Comparison of ENCODE assay signal across 34 cellular contexts in the genomic region with DNA sequence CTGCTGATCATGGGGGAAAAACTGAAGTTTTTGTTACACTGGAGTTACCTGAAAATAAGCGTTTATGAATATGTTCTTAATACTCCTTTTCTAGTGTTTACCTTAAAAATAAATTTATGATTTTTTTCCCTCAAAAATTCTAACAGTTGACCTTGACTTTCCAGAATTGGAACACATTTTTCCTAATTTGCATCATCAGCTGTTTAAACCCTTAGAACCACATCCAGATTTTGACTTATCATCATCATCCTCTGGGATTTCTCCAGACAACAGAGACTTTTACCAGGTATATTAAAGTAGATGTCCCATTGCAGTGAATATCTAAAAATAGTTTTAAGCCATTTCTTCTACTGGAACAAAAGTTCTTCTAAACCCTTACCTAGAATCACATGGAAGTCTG.
"Had no signal": no experiment of that assay in that cellular context is flagged by ENCODE, and none has a peak within 500 bp of the region (broad histone marks: within the 10 kb centered on the region; RNA-seq: fewer than 3 reads in every experiment).

No MANE protein-coding gene starts in this region.

- H3K4me2 ChIP-seq: SK-N-SH had no signal

- H3K9ac ChIP-seq: SK-N-SH had no signal

- H3K4me1 ChIP-seq: Peyer's patch, SJSA1 had no signal

- H3K4me3 ChIP-seq: MG63, Peyer's patch, SJSA1 had no signal

- H3K27ac Mint-ChIP-seq: activated CD4-positive, alpha-beta T cell treated with anti-CD3 and anti-CD28 coated beads, Interleukin-2, amount 10 ng/mL, durations not matched to agents 24 days and 14 days; activated CD8-positive, alpha-beta T cell treated with anti-CD3 and anti-CD28 coated beads, Interleukin-2, amount 10 ng/mL, durations not matched to agents 7 days and 5 days; activated naive CD8-positive, alpha-beta T cell treated with anti-CD3 and anti-CD28 coated beads for 36 hours; activated T-helper 17 cell treated with anti-CD3 and anti-CD28 coated beads, Interleukin-2, amount 50 U/mL, for 72 hours; T-helper 1 cell treated with Interleukin-12 subunit alpha and Interleukin-12 subunit beta and Interleukin-4 antibody, amounts not matched to agents 30 μg/mL and 1 μg/mL, for 36 hours; T-helper 2 cell treated with Interferon-gamma antibody and Interleukin-4, amounts not matched to agents 5 μg/mL and 100 μg/mL, for 36 hours had no signal

- DNase-seq: activated CD4-positive, alpha-beta T cell treated with anti-CD3 and anti-CD28 coated beads, Interleukin-2, amount 50 U/mL, for 4 hours; activated CD8-positive, alpha-beta T cell treated with anti-CD3 and anti-CD28 coated beads, Interleukin-2, amount 10 ng/mL, durations not matched to agents 7 days and 5 days; activated effector memory CD4-positive, alpha-beta T cell treated with anti-CD3 and anti-CD28 coated beads, Interleukin-2, amount 50 U/mL, for 16 hours; activated naive CD4-positive, alpha-beta T cell; activated naive CD4-positive, alpha-beta T cell treated with anti-CD3 and anti-CD28 coated beads, Interleukin-2, amount 50 U/mL, for 16 hours; activated naive CD8-positive, alpha-beta T cell treated with anti-CD3 and anti-CD28 coated beads for 36 hours; activated T-cell treated with anti-CD3 and anti-CD28 coated beads for 4 hours; activated T-cell treated with anti-CD3 and anti-CD28 coated beads, Interleukin-2, amount 50 U/mL, for 48 hours; amniotic stem cell; aorta; brain microvascular endothelial cell; central memory CD4-positive, alpha-beta T cell; MG63; NCI-H1048; NCI-H1105 treated with DMSO at 0.1 percent for 48 hours; NCI-H1436; NCI-H1694; NCI-H1930; NCI-H2081 treated with DMSO at 0.1 percent for 48 hours; NCI-H345; NCI-H524 treated with DMSO at 0.1 percent for 48 hours; NK-92 treated with Interleukin-12 subunit alpha and Interleukin-12 subunit beta, amount 100 ng/mL, for 24 hours; PC-3; Peyer's patch; RPMI8226; SHP77 treated with DMSO at 0.1 percent for 48 hours; SK-N-SH had no signal

- H3K4me3 Mint-ChIP-seq: activated CD4-positive, alpha-beta T cell treated with anti-CD3 and anti-CD28 coated beads, Interleukin-2, amount 10 ng/mL, durations not matched to agents 24 days and 14 days; activated CD8-positive, alpha-beta T cell treated with anti-CD3 and anti-CD28 coated beads, Interleukin-2, amount 10 ng/mL, durations not matched to agents 7 days and 5 days; activated naive CD8-positive, alpha-beta T cell treated with anti-CD3 and anti-CD28 coated beads for 36 hours; activated T-helper 17 cell treated with anti-CD3 and anti-CD28 coated beads, Interleukin-2, amount 50 U/mL, for 72 hours; T-helper 1 cell treated with Interleukin-12 subunit alpha and Interleukin-12 subunit beta and Interleukin-4 antibody, amounts not matched to agents 30 μg/mL and 1 μg/mL, for 36 hours; T-helper 2 cell treated with Interferon-gamma antibody and Interleukin-4, amounts not matched to agents 5 μg/mL and 100 μg/mL, for 36 hours had no signal

- H3K27me3 Mint-ChIP-seq: activated CD4-positive, alpha-beta T cell treated with anti-CD3 and anti-CD28 coated beads, Interleukin-2, amount 10 ng/mL, durations not matched to agents 24 days and 14 days; activated naive CD8-positive, alpha-beta T cell treated with anti-CD3 and anti-CD28 coated beads for 36 hours; activated T-helper 17 cell treated with anti-CD3 and anti-CD28 coated beads, Interleukin-2, amount 50 U/mL, for 72 hours had no signal

- H3K9me3 ChIP-seq: MG63, Peyer's patch, SJSA1, SK-N-SH had no signal

- H3K27me3 ChIP-seq: brain microvascular endothelial cell, MG63, Peyer's patch, SJSA1 had no signal

- FAIRE-seq: colon, TTC549 had no signal

- H3K27ac ChIP-seq: brain microvascular endothelial cell, Peyer's patch, SJSA1 had no signal

- H3K9me3 Mint-ChIP-seq: activated CD4-positive, alpha-beta T cell treated with anti-CD3 and anti-CD28 coated beads, Interleukin-2, amount 10 ng/mL, durations not matched to agents 24 days and 14 days; activated naive CD8-positive, alpha-beta T cell treated with anti-CD3 and anti-CD28 coated beads for 36 hours; activated T-helper 17 cell treated with anti-CD3 and anti-CD28 coated beads, Interleukin-2, amount 50 U/mL, for 72 hours; T-helper 1 cell treated with Interleukin-12 subunit alpha and Interleukin-12 subunit beta and Interleukin-4 antibody, amounts not matched to agents 30 μg/mL and 1 μg/mL, for 36 hours; T-helper 2 cell treated with Interferon-gamma antibody and Interleukin-4, amounts not matched to agents 5 μg/mL and 100 μg/mL, for 36 hours had no signal

- H3K4me1 Mint-ChIP-seq: activated T-helper 17 cell treated with anti-CD3 and anti-CD28 coated beads, Interleukin-2, amount 50 U/mL, for 72 hours had no signal

- ATAC-seq: activated CD8-positive, alpha-beta T cell treated with anti-CD3 and anti-CD28 coated beads, Interleukin-2, amount 10 ng/mL, durations not matched to agents 7 days and 5 days; activated T-helper 17 cell treated with anti-CD3 and anti-CD28 coated beads, Interleukin-2, amount 50 U/mL, for 72 hours; PC-3 had no signal
